Comparison of ENCODE assay signal across 19 cellular contexts in genomic region chr16:67462279-67462655, GRCh38. TPM values are rescaled to one million over a fixed set of nuclear protein-coding genes. Genes with fewer than 3 reads are reported as not detected.
DNase-seq lines count a peak whose midpoint lies in the region; ATAC-seq, FAIRE-seq and TF ChIP-seq lines count a peak whose summit lies in the region.
"Had no signal": no experiment of that assay in that cellular context is flagged by ENCODE, and none has a peak within 500 bp of the region (broad histone marks: within the 10 kb centered on the region; RNA-seq: fewer than 3 reads in every experiment).

No MANE protein-coding gene starts in this region.

- peaks cover 6% of the 10 kb centered on the region; the same call in 1 of the 2 replicates for H3F3A ChIP-seq in GM23248 (ENCODE audit: insufficient read depth)

- TF ChIP-seq EP300 in K562 (IDR thresholded peaks at IDR 0.05; ENCODE audit: low read length) = no peak

- no peak for ATAC-seq in K562
- ATAC-seq in lower lobe of right lung = no peak
- ATAC-seq in HG03175 (IDR thresholded peaks at IDR 0.05; ENCODE audit: unreplicated experiment) = no peak
- ATAC-seq: sciatic nerve had no signal

- intact Hi-C loops in K562 (cut with micrococcal nuclease) (loop anchor here (10.0 kb wide), 1 partner anchor 507 kb away; no protein-coding TSS in a partner anchor), lower lobe of right lung (cut with DNase I) (no loop called here)

- H3K9me3 ChIP-seq in GM23248 (ENCODE audit: low read depth) (no peaks in the 10 kb centered on the region), K562 (replicated peaks; ENCODE audit: control insufficient read depth, insufficient read depth, low read depth, low read length) (no peaks in the 10 kb centered on the region), lower lobe of right lung (no peaks in the 10 kb centered on the region), small intestine (ENCODE audit: control insufficient read depth, low read depth) (no peaks in the 10 kb centered on the region)
- H3K9me3 ChIP-seq: tibial artery had no signal

- no peaks in the 10 kb centered on the region for H3K9me2 ChIP-seq in GM23248 (ENCODE audit: insufficient read depth)

- peaks cover 24% of the 10 kb centered on the region for H3K9me1 ChIP-seq in K562 (ENCODE audit: control insufficient read depth, insufficient read depth, low read length)

- in situ Hi-C loops in GM23248 (cut with MboI) = no loop called here
- in situ Hi-C loops in K562 (cut with MboI) = no loop called here

- peak; percentile 25 for DNase-seq in GM23248
- DNase-seq in K562 (ENCODE audit: extremely low read depth in 1 of 4, low spot score in 3 of 4) = no peak
- DNase-seq in lower lobe of right lung = no peak
- DNase-seq in small intestine = no peak
- DNase-seq in NCI-H1694 treated with DMSO at 0.1 percent for 48 hours (lab: John Stamatoyannopoulos, UW) = no peak
- DNase-seq in NCI-H446 treated with DMSO at 0.1 percent for 48 hours (lab: John Stamatoyannopoulos, UW) = no peak
- DNase-seq in NCI-H2196 treated with DMSO at 0.1 percent for 48 hours (lab: John Stamatoyannopoulos, UW; ENCODE audit: unreplicated experiment) = no peak
- DNase-seq: H7, NCI-H1105, NCI-H2081 treated with DMSO at 0.1 percent for 48 hours, NCI-H524, tibial artery had no signal

- H4K20me1 ChIP-seq in GM23248 (ENCODE audit: insufficient read depth) (peaks cover 5% of the 10 kb centered on the region), K562 (replicated peaks; ENCODE audit: control insufficient read depth, insufficient read depth, low read length) (peaks cover 66% of the 10 kb centered on the region)

- peaks cover 93% of the 10 kb centered on the region for H3K79me2 ChIP-seq in GM23248 (ENCODE audit: insufficient read depth)
- peaks cover 48% of the 10 kb centered on the region for H3K79me2 ChIP-seq in K562 (ENCODE audit: control insufficient read depth, insufficient read depth, low read length)

- FAIRE-seq in K562 (lab: Jason Lieb, UNC) (no peak), small intestine (lab: Jason Lieb, UNC) (no peak)
- FAIRE-seq: astrocyte had no signal

- BruUV-seq in K562 (replicated peaks; lab: Mats Ljungman, UMichigan) = no TSS peak

- H3K36me3 ChIP-seq in GM23248 (ENCODE audit: low read depth) (no peaks in the 10 kb centered on the region), K562 (ENCODE audit: control insufficient read depth, insufficient read depth, low read length) (peaks cover 36% of the 10 kb centered on the region; the same call in 2 of the 3 replicates), lower lobe of right lung (peaks cover 17% of the 10 kb centered on the region), small intestine (ENCODE audit: control insufficient read depth in 2 of 2, insufficient read depth in 2 of 2, low read length in 2 of 2) (no peaks in the 10 kb centered on the region)
- H3K36me3 ChIP-seq: tibial artery had no signal

- no peak for TF ChIP-seq POLR2A in K562 (conservative IDR thresholded peaks at IDR 0.05)

- H2AFZ ChIP-seq in GM23248 (no peak overlapping the region), K562 (ENCODE audit: low read depth, low read length) (no peak overlapping the region)

- H3K4me3 ChIP-seq in GM23248 = no peak overlapping the region
- no peak overlapping the region for H3K4me3 ChIP-seq in K562
- H3K4me3 ChIP-seq in lower lobe of right lung = no peak overlapping the region
- H3K4me3 ChIP-seq in small intestine (ENCODE audit: low read depth in 1 of 2, low read length in 2 of 2) = no peak overlapping the region
- H3K4me3 ChIP-seq: tibial artery had no signal

- H3K4me2 ChIP-seq in GM23248 (ENCODE audit: unreplicated experiment) (no peak overlapping the region), K562 (ENCODE audit: insufficient read depth, low read length) (no peak overlapping the region)

- POLR2A ChIA-PET in K562 (lab: Yijun Ruan, JAX) = interaction anchor here (0.5 to 1.5 kb wide), 6 partner anchors 9 to 477 kb away, joined by 3 to 5 read pairs (median 3); no protein-coding TSS in a partner anchor

- no peak overlapping the region for H3K27ac ChIP-seq in GM23248
- no peak overlapping the region for H3K27ac ChIP-seq in K562 (ENCODE audit: extremely low read depth, low read depth, low read length)
- peak overlapping the region; percentile 11 for H3K27ac ChIP-seq in lower lobe of right lung
- peak overlapping the region; percentile 93 to 99 for H3K27ac ChIP-seq in small intestine (ENCODE audit: low read depth in 1 of 2, low read length in 1 of 2)
- H3K27ac ChIP-seq: tibial artery had no signal

- peaks cover 32% of the 10 kb centered on the region for H3K4me1 ChIP-seq in GM23248 (ENCODE audit: insufficient read depth)
- peaks cover 30 to 48% of the 10 kb centered on the region in 2 experiments for H3K4me1 ChIP-seq in K562 (replicated peaks in 1 of 2; ENCODE audit: control insufficient read depth in 2 of 2, insufficient read depth in 2 of 2, low read length in 2 of 2)
- H3K4me1 ChIP-seq in lower lobe of right lung = peaks cover 77% of the 10 kb centered on the region
- H3K4me1 ChIP-seq in small intestine (ENCODE audit: control insufficient read depth in 2 of 2, insufficient read depth in 1 of 2, low read depth in 1 of 2, low read length in 1 of 2) = peaks cover 12 to 30% of the 10 kb centered on the region in 2 donors

- WGBS in GM23248 (ENCODE audit: low coverage in 1 of 2, low lambda C conversion rate in 2 of 2, missing lambda C conversion rate in 2 of 2), 2 experiments = 71 to 84% methylated on average over 5 of the region's 5 CpGs
- 81% methylated on average over 5 of the region's 5 CpGs for WGBS in K562 (ENCODE audit: insufficient coverage, low coverage, missing lambda C conversion rate)
- WGBS in small intestine, 3 donors = 13 to 65% (median 28%) methylated on average over 5 of the region's 5 CpGs

- no peak for TF ChIP-seq RAD21 in K562 (CRISPR knock-in tag; conservative IDR thresholded peaks at IDR 0.05 in 1 of 2, IDR thresholded peaks at IDR 0.05 in 1 of 2)

- CTCF ChIA-PET in K562 (lab: Yijun Ruan, JAX; ENCODE audit: low intra/inter-chr PET ratio) = no interaction called here

- H3K27me3 ChIP-seq in GM23248 (replicated peaks; ENCODE audit: insufficient read depth) (no peaks in the 10 kb centered on the region), K562 (ENCODE audit: control insufficient read depth in 2 of 2, insufficient read depth in 2 of 2, low read length in 2 of 2) (no peaks in the 10 kb centered on the region), lower lobe of right lung (ENCODE audit: low read depth) (no peaks in the 10 kb centered on the region), small intestine (ENCODE audit: control insufficient read depth in 2 of 2, insufficient read depth in 2 of 2, low read length in 2 of 2) (no peaks in the 10 kb centered on the region)
- H3K27me3 ChIP-seq: tibial artery had no signal

- H3K9ac ChIP-seq in GM23248 (no peak overlapping the region), K562 (ENCODE audit: insufficient read depth in 1 of 2, low read depth in 2 of 2, low read length in 2 of 2) (no peak overlapping the region)

- TF ChIP-seq CTCF in K562 (IDR thresholded peaks at IDR 0.05 in 2 of 3, conservative IDR thresholded peaks at IDR 0.05 in 1 of 3; ENCODE audit: insufficient read depth in 2 of 3, low read depth in 1 of 3, low read length in 3 of 3) = no peak
- no peak for TF ChIP-seq CTCF in lower lobe of right lung (IDR thresholded peaks at IDR 0.05)

RNA-seq across cellular contexts. Expression of gene ATP6V0D1, which starts 18.7 kb away (rescaled TPM):
- total RNA-seq in GM23248 (2014; rRNA removed; shearing (Covaris generic)) = 112 and 166 TPM in 2 replicates
- polyA plus RNA-seq in GM23248 (2016; fragmentation: Nextera tagmentation; extraction: Ambion mirVana) = 135 and 140 TPM in 2 replicates
- 30.0 and 74.0 TPM in 2 replicates for total RNA-seq in K562 (2011; cell fraction: chromatin; rRNA removed; ENCODE audit: low replicate concordance)
- total RNA-seq in K562 (2011; cell fraction: nucleolus; rRNA removed) = 56.4 and 56.6 TPM in 2 replicates
- total RNA-seq in K562 (2011; cell fraction: nucleoplasm; rRNA removed) = 38.9 and 42.7 TPM in 2 replicates
- total RNA-seq in K562 (2014; rRNA removed) = 45.6 and 54.5 TPM in 2 replicates
- total RNA-seq in K562 (2014; rRNA removed; fragmentation: Illumina TruSeq; extraction: Trizol) = 22.0 and 30.6 TPM in 2 replicates
- 51.8 and 53.5 TPM in 2 replicates for total RNA-seq in K562 (2015; rRNA removed; fragmentation: Illumina TruSeq; extraction: Trizol)
- 61.3 and 61.5 TPM in 2 replicates for total RNA-seq in K562 (2021)
- 48.2 and 51.5 TPM in 2 replicates for polyA plus RNA-seq in K562 (2011; rRNA removed)
- 97.2 and 146 TPM in 2 replicates for polyA plus RNA-seq in K562 (2011; cell fraction: cytosol; rRNA removed)
- polyA plus RNA-seq in K562 (2011; cell fraction: nucleus; rRNA removed) = 52.3 and 67.8 TPM in 2 replicates
- polyA plus RNA-seq in K562 (2012) = 84.3 and 116 TPM in 2 replicates
- 64.9 and 69.7 TPM in 2 replicates for polyA plus RNA-seq in K562 (2014; fragmentation: Illumina TruSeq; extraction: Trizol)
- 10 to 100 TPM; 23.2 to 40.7 TPM for polyA plus RNA-seq in K562 (2014; fragmentation: Nextera tagmentation; extraction: Ambion mirVana)
- polyA plus RNA-seq in K562 (2014; rRNA removed) = 33.9 and 37.3 TPM in 2 replicates
- 45.3 and 118 TPM in 2 replicates for polyA minus RNA-seq in K562 (2011; rRNA and poly(A)+ RNA removed)
- 61.6 and 78.2 TPM in 2 replicates for polyA minus RNA-seq in K562 (2011; cell fraction: cytosol; rRNA and poly(A)+ RNA removed)
- 17.6 and 17.7 TPM in 2 replicates for polyA minus RNA-seq in K562 (2011; cell fraction: nucleus; rRNA and poly(A)+ RNA removed)
- total RNA-seq in lower lobe of right lung = 175 TPM
- polyA plus RNA-seq in small intestine = 100 to 1,000 TPM; 120 to 158 (median 154) TPM

RNA-seq across cellular contexts. Expression of gene AGRP, which starts 21.1 kb away (rescaled TPM):
- total RNA-seq in GM23248 (2014; rRNA removed; shearing (Covaris generic)) = not detected in 2 replicates
- polyA plus RNA-seq in GM23248 (2016; fragmentation: Nextera tagmentation; extraction: Ambion mirVana) (not detected in 2 replicates), K562 (2011; rRNA removed) (not detected in 2 replicates), K562 (2014; fragmentation: Illumina TruSeq; extraction: Trizol) (not detected in 2 replicates), K562 (2014; fragmentation: Nextera tagmentation; extraction: Ambion mirVana) (not detected), K562 (2014; rRNA removed) (not detected in 2 replicates), small intestine (under 1 TPM in 1 of 3 donors, not detected in 2; 0.10 TPM)
- not detected in 2 replicates for total RNA-seq in K562 (2011; cell fraction: chromatin; rRNA removed; ENCODE audit: low replicate concordance)
- not detected in 2 replicates for total RNA-seq in K562 (2011; cell fraction: nucleolus; rRNA removed)
- not detected in 2 replicates for total RNA-seq in K562 (2011; cell fraction: nucleoplasm; rRNA removed)
- total RNA-seq in K562 (2014; rRNA removed) (not detected in 2 replicates), K562 (2014; rRNA removed; fragmentation: Illumina TruSeq; extraction: Trizol) (not detected in 2 replicates), K562 (2015; rRNA removed; fragmentation: Illumina TruSeq; extraction: Trizol) (not detected in 2 replicates), K562 (2021) (not detected in 2 replicates), lower lobe of right lung (8.5 TPM)
- polyA plus RNA-seq in K562 (2011; cell fraction: cytosol; rRNA removed) = not detected in 2 replicates
- polyA plus RNA-seq in K562 (2011; cell fraction: nucleus; rRNA removed) = not detected in 2 replicates
- polyA plus RNA-seq in K562 (2012) = not detected in 2 replicates
- not detected in 2 replicates for polyA minus RNA-seq in K562 (2011; rRNA and poly(A)+ RNA removed)
- polyA minus RNA-seq in K562 (2011; cell fraction: cytosol; rRNA and poly(A)+ RNA removed) = not detected in 2 replicates
- not detected in 2 replicates for polyA minus RNA-seq in K562 (2011; cell fraction: nucleus; rRNA and poly(A)+ RNA removed)
- total RNA-seq: activated T-helper 1 cell treated with anti-CD3 and anti-CD28 coated beads, Interleukin-12 subunit alpha, Interleukin-12 subunit beta, Interleukin-2, Interleukin-4 antibody, amounts not matched to agents 30 ng/mL and 10 ng/mL and 1 ng/mL, durations not matched to agents 14 hours and 24 hours and 36 hours; astrocyte; chondrocyte; liver; omental fat pad; sciatic nerve had no signal

RNA-seq across cellular contexts. Expression of gene HSD11B2, which starts 31.3 kb away (rescaled TPM):
- total RNA-seq in GM23248 (2014; rRNA removed; shearing (Covaris generic)) = not detected in 2 replicates
- 0.19 and 0.36 TPM in 2 replicates for polyA plus RNA-seq in GM23248 (2016; fragmentation: Nextera tagmentation; extraction: Ambion mirVana)
- 3.4 and 5.6 TPM in 2 replicates for total RNA-seq in K562 (2011; cell fraction: chromatin; rRNA removed; ENCODE audit: low replicate concordance)
- total RNA-seq in K562 (2011; cell fraction: nucleolus; rRNA removed) = 3.0 and 4.7 TPM in 2 replicates
- total RNA-seq in K562 (2011; cell fraction: nucleoplasm; rRNA removed) = 2.4 and 6.9 TPM in 2 replicates
- total RNA-seq in K562 (2014; rRNA removed) = 0.95 and 2.9 TPM in 2 replicates
- 0.22 and 0.55 TPM in 2 replicates for total RNA-seq in K562 (2014; rRNA removed; fragmentation: Illumina TruSeq; extraction: Trizol)
- 0.60 and 0.65 TPM in 2 replicates for total RNA-seq in K562 (2015; rRNA removed; fragmentation: Illumina TruSeq; extraction: Trizol)
- total RNA-seq in K562 (2021) = 1.9 and 2.0 TPM in 2 replicates
- polyA plus RNA-seq in K562 (2011; rRNA removed) = 0.79 and 2.2 TPM in 2 replicates
- 1.8 and 2.4 TPM in 2 replicates for polyA plus RNA-seq in K562 (2011; cell fraction: cytosol; rRNA removed)
- 3.4 and 4.8 TPM in 2 replicates for polyA plus RNA-seq in K562 (2011; cell fraction: nucleus; rRNA removed)
- polyA plus RNA-seq in K562 (2012) = 0.86 and 2.0 TPM in 2 replicates
- 1.4 and 2.7 TPM in 2 replicates for polyA plus RNA-seq in K562 (2014; fragmentation: Illumina TruSeq; extraction: Trizol)
- under 1 TPM; 0.08 to 0.18 TPM for polyA plus RNA-seq in K562 (2014; fragmentation: Nextera tagmentation; extraction: Ambion mirVana)
- polyA plus RNA-seq in K562 (2014; rRNA removed) = 1.4 and 2.2 TPM in 2 replicates
- 0.72 and 1.1 TPM in 2 replicates for polyA minus RNA-seq in K562 (2011; rRNA and poly(A)+ RNA removed)
- 1.9 and 2.9 TPM in 2 replicates for polyA minus RNA-seq in K562 (2011; cell fraction: cytosol; rRNA and poly(A)+ RNA removed)
- 0.67 and 0.81 TPM in 2 replicates for polyA minus RNA-seq in K562 (2011; cell fraction: nucleus; rRNA and poly(A)+ RNA removed)
- total RNA-seq in lower lobe of right lung = 2.9 TPM
- polyA plus RNA-seq in small intestine = 100 to 1,000 TPM in 2 of 3 donors, 10 to 100 TPM in 1; 93.7 to 166 (median 129) TPM
- total RNA-seq: astrocyte had no signal

RNA-seq across cellular contexts. Expression of gene ZDHHC1, which starts 46.0 kb away (rescaled TPM):
- total RNA-seq in GM23248 (2014; rRNA removed; shearing (Covaris generic)) = 9.6 and 10.9 TPM in 2 replicates
- polyA plus RNA-seq in GM23248 (2016; fragmentation: Nextera tagmentation; extraction: Ambion mirVana) = 9.2 and 9.6 TPM in 2 replicates
- total RNA-seq in K562 (2011; cell fraction: chromatin; rRNA removed; ENCODE audit: low replicate concordance) = not detected in 2 replicates
- total RNA-seq in K562 (2011; cell fraction: nucleolus; rRNA removed) = 0.50 TPM in 1 of 2 replicates, not detected in the other
- not detected in 2 replicates for total RNA-seq in K562 (2011; cell fraction: nucleoplasm; rRNA removed)
- 0.24 and 0.77 TPM in 2 replicates for total RNA-seq in K562 (2014; rRNA removed)
- total RNA-seq in K562 (2014; rRNA removed; fragmentation: Illumina TruSeq; extraction: Trizol) = not detected in 2 replicates
- 0.36 TPM in 1 of 2 replicates, not detected in the other for total RNA-seq in K562 (2015; rRNA removed; fragmentation: Illumina TruSeq; extraction: Trizol)
- 0.16 TPM in 1 of 2 replicates, not detected in the other for total RNA-seq in K562 (2021)
- polyA plus RNA-seq in K562 (2011; rRNA removed) = 0.06 and 0.07 TPM in 2 replicates
- 0.13 and 0.95 TPM in 2 replicates for polyA plus RNA-seq in K562 (2011; cell fraction: cytosol; rRNA removed)
- polyA plus RNA-seq in K562 (2011; cell fraction: nucleus; rRNA removed) = 0.28 and 0.43 TPM in 2 replicates
- 0.17 TPM in 1 of 2 replicates, not detected in the other for polyA plus RNA-seq in K562 (2012)
- polyA plus RNA-seq in K562 (2014; fragmentation: Illumina TruSeq; extraction: Trizol) = not detected in 2 replicates
- not detected for polyA plus RNA-seq in K562 (2014; fragmentation: Nextera tagmentation; extraction: Ambion mirVana)
- 0.25 TPM in 1 of 2 replicates, not detected in the other for polyA plus RNA-seq in K562 (2014; rRNA removed)
- polyA minus RNA-seq in K562 (2011; rRNA and poly(A)+ RNA removed) = not detected in 2 replicates
- polyA minus RNA-seq in K562 (2011; cell fraction: cytosol; rRNA and poly(A)+ RNA removed) = not detected in 2 replicates
- polyA minus RNA-seq in K562 (2011; cell fraction: nucleus; rRNA and poly(A)+ RNA removed) = 0.54 TPM in 1 of 2 replicates, not detected in the other
- total RNA-seq in lower lobe of right lung = 18.9 TPM
- 1 to 10 TPM in 2 of 3 donors, not detected in 1; 1.9 to 5.3 TPM for polyA plus RNA-seq in small intestine

Comparison
In these comparisons a context has a peak if more than half of its experiments do, and no peak if none do; other contexts are left out.
1. H3K27ac ChIP-seq: peak in lower lobe of right lung (single experiment) and small intestine (2 of 2); none in GM23248 (single experiment) and K562 (single experiment).